In the genomic region with DNA sequence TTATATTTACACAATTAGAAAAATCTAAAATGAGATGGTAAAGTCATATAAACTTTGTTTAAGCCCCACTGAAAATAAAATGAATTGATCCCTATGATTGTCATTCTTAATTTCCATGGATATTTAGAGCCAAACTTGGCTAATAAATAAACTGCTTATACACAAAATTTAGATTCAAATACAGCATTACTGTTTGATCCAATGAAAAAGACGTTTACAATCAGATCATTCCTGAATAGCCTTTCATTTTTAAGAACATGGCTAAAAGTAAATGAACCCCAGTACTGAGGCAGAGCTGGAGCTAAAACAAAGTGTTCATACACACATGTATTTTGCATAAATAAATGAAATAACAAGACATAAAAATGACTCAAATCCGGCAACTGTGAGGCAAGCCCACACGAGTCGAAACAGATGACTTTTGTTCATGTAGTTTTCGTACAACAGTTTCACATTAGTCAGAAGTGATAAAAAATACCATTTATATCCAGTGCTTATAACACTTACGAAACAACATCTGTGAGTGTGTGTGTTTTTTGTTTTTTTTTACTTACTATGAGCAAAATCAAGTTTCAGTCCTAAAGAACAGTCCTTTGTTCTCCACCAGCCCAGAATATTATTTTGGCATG, we compare ENCODE assay signal across 8 cellular contexts.
DNase-seq lines count a peak whose midpoint lies in the region; ATAC-seq and TF ChIP-seq lines count a peak whose summit lies in the region.
"Had no signal": no experiment of that assay in that cellular context is flagged by ENCODE, and none has a peak within 500 bp of the region (broad histone marks: within the 10 kb centered on the region; RNA-seq: fewer than 3 reads in every experiment).

No MANE protein-coding gene starts in this region.

- H3K9me3 ChIP-seq in transverse colon, result no peaks in the 10 kb centered on the region
- H3K9me3 ChIP-seq: HAP-1 had no signal

- H3K27me3 ChIP-seq in foreskin keratinocyte (no peaks in the 10 kb centered on the region), transverse colon (no peaks in the 10 kb centered on the region)

- no peak for TF ChIP-seq POLR2A in transverse colon (IDR thresholded peaks at IDR 0.05)

- in situ Hi-C loops in transverse colon (cut with MboI; ENCODE audit: low pct_ligation_motif_present in 1 of 4, low pct_unique_long_range_greater_than_20kb in 1 of 4, low sequenced_read_pairs in 3 of 4), result no loop called here

- intact Hi-C loops in transverse colon (cut with DNase I; ENCODE audit: low total_unique reads), result no loop called here

- peak; percentile 41 to 51 for DNase-seq in NCI-H526 (lab: John Stamatoyannopoulos, UW)
- peak; percentile 94 to 97 for DNase-seq in foreskin keratinocyte
- DNase-seq in transverse colon, result no peak
- no peak for DNase-seq in activated naive CD4-positive, alpha-beta T cell treated with anti-CD3 and anti-CD28 coated beads, Interleukin-2, amount 50 U/mL, for 16 hours
- DNase-seq in activated gamma-delta T cell treated with Interleukin-2 at 50 U/mL for 16 hours, result no peak

- TF ChIP-seq EP300 in transverse colon (IDR thresholded peaks at IDR 0.05; ENCODE audit: low read depth), result no peak

- 68 to 85% methylated on average over 6 of the region's 6 CpGs for WGBS in transverse colon (ENCODE audit: low coverage in 1 of 2), 2 donors

- no peak overlapping the region for H3K4me3 ChIP-seq in transverse colon
- H3K4me3 ChIP-seq: HAP-1 had no signal

- TF ChIP-seq CTCF in foreskin keratinocyte (conservative IDR thresholded peaks at IDR 0.05) (no peak), transverse colon (IDR thresholded peaks at IDR 0.05) (no peak)

- ATAC-seq in GM21526 (IDR thresholded peaks at IDR 0.05; ENCODE audit: low FRiP score, unreplicated experiment) (peak; percentile 61), foreskin keratinocyte (peak; percentile 69), HG02973 (IDR thresholded peaks at IDR 0.05; ENCODE audit: unreplicated experiment) (no peak)

- H3K36me3 ChIP-seq in transverse colon, result no peaks in the 10 kb centered on the region
- H3K36me3 ChIP-seq: HAP-1 had no signal

- peak overlapping the region; percentile 99 for H3K27ac ChIP-seq in foreskin keratinocyte
- H3K27ac ChIP-seq in transverse colon, result peak overlapping the region in 3 of 4 donors; percentile 62 to 74 (median 63)

- H3K4me1 ChIP-seq in foreskin keratinocyte, result peaks cover 43% of the 10 kb centered on the region
- peaks cover 5 to 48% (median 25%) of the 10 kb centered on the region in 4 donors for H3K4me1 ChIP-seq in transverse colon

Comparison
In these comparisons a context has a peak if more than half of its experiments do, and no peak if none do; other contexts are left out.
1. DNase-seq: peak in NCI-H526 (2 of 2) and foreskin keratinocyte (2 of 2); none in transverse colon (single experiment), activated naive CD4-positive, alpha-beta T cell treated with anti-CD3 and anti-CD28 coated beads, Interleukin-2, amount 50 U/mL, for 16 hours (single experiment) and activated gamma-delta T cell treated with Interleukin-2 at 50 U/mL for 16 hours (single experiment).